8 cellular contexts compared by ENCODE assay signal in the genomic region with DNA sequence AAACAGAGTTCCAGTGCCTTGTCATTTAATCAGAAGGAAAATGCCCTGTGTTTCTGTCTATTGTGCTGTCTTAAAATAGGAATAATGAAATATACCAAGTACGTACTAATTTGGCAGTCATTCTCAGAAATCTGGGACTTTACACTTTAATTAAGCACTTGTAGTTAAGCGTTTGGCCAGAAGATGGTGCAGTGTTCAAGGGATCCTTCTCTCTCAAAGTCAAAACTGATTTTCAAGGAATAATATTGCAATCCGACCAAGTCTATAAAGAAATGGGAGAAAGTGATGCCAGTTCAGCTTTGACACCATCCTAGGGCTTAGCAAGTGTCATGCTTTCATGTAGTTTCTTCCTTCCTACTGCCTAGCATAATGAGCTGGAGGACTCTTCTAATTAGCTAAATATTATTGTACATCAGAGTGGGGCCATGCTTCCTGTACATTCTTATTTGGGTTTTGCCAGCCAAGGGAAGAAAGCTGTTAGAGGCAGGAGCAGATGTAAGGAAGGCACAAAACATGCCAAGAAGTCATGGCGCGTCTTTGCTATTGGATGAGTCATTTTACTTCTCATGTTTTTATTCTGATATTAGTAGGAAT.
DNase-seq lines count a peak whose midpoint lies in the region; ATAC-seq, FAIRE-seq and TF ChIP-seq lines count a peak whose summit lies in the region.

No MANE protein-coding gene starts in this region.

- H3K4me1 Mint-ChIP-seq in brain: peaks cover 38% of the 10 kb centered on the region

- H3K27me3 ChIP-seq in BE2C (peaks cover 19% of the 10 kb centered on the region), right lobe of liver (no peaks in the 10 kb centered on the region)

- H3K4me3 ChIP-seq in BE2C (ENCODE audit: low read depth, low read length): no peak overlapping the region
- H3K4me3 ChIP-seq in right lobe of liver: no peak overlapping the region

- peaks cover 11% of the 10 kb centered on the region for H3K27me3 Mint-ChIP-seq in brain

- no peaks in the 10 kb centered on the region for H3K4me1 ChIP-seq in BE2C
- peaks cover 0 to 4% (median 0%) of the 10 kb centered on the region in 4 donors for H3K4me1 ChIP-seq in right lobe of liver

- intact Hi-C loops in right lobe of liver (cut with DNase I): no loop called here

- no peaks in the 10 kb centered on the region for H3K9me3 ChIP-seq in BE2C
- no peaks in the 10 kb centered on the region for H3K9me3 ChIP-seq in right lobe of liver

- ATAC-seq in right lobe of liver (peak; percentile 79 to 86 (median 80)), HG03460 (IDR thresholded peaks at IDR 0.05; ENCODE audit: unreplicated experiment) (no peak), HG03095 (IDR thresholded peaks at IDR 0.05; ENCODE audit: unreplicated experiment) (no peak), HG02840 (IDR thresholded peaks at IDR 0.05; ENCODE audit: low FRiP score, unreplicated experiment) (no peak)

- no peak overlapping the region for H3K4me3 Mint-ChIP-seq in brain

- H3K27ac ChIP-seq in right lobe of liver: no peak overlapping the region

- DNase-seq in BE2C (peak; percentile 22), GM18507 (ENCODE audit: extremely low spot score, insufficient read length, low read depth) (no peak), NCI-H1694 (lab: John Stamatoyannopoulos, UW) (peak; percentile 0), right lobe of liver (no peak)

- peak overlapping the region in 1 of 5 experiments; percentile 11 for H3K27ac Mint-ChIP-seq in brain

- H3K9me3 Mint-ChIP-seq in brain: no peaks in the 10 kb centered on the region

- no peaks in the 10 kb centered on the region for H3K36me3 Mint-ChIP-seq in brain

- 30% methylated on average over 5 of the region's 5 CpGs for WGBS in right lobe of liver (ENCODE audit: insufficient coverage, low coverage, low lambda C conversion rate, missing lambda C conversion rate)

- TF ChIP-seq POLR2A in right lobe of liver (IDR thresholded peaks at IDR 0.05): no peak

- no peaks in the 10 kb centered on the region for H3K36me3 ChIP-seq in BE2C
- no peaks in the 10 kb centered on the region for H3K36me3 ChIP-seq in right lobe of liver

- peak; percentile 74 for FAIRE-seq in GM18507 (lab: Jason Lieb, UNC)

- TF ChIP-seq CTCF in BE2C (IDR thresholded peaks at IDR 0.05; ENCODE audit: low read depth, low read length) (peak; percentile 68), brain (conservative IDR thresholded peaks at IDR 0.05) (peak; percentile 80 to 90), right lobe of liver (IDR thresholded peaks at IDR 0.05) (peak; percentile 64 to 75 (median 70))

Comparison
In these comparisons a context has a peak if more than half of its experiments do, and no peak if none do; other contexts are left out.
1. DNase-seq: peak in BE2C (single experiment) and NCI-H1694 (single experiment); none in GM18507 (single experiment) and right lobe of liver (0 of 3).
2. ATAC-seq: peak in right lobe of liver (4 of 4); none in HG03460 (single experiment), HG03095 (single experiment) and HG02840 (single experiment).
3. Peak in every context shown above with its lines, with median percentiles within 50 percentile points of each other: CTCF ChIP-seq.